In genomic region chr5:128099944-128100343, GRCh38 we compare ENCODE assay signal across 15 cellular contexts. TPM values are rescaled to one million over a fixed set of nuclear protein-coding genes. Genes with fewer than 3 reads are reported as not detected.
DNase-seq lines count a peak whose midpoint lies in the region; ATAC-seq, FAIRE-seq and TF ChIP-seq lines count a peak whose summit lies in the region.
"Had no signal": no experiment of that assay in that cellular context is flagged by ENCODE, and none has a peak within 500 bp of the region (broad histone marks: within the 10 kb centered on the region; RNA-seq: fewer than 3 reads in every experiment).

No MANE protein-coding gene starts in this region.

- H3K36me3 ChIP-seq in Karpas-422 (ENCODE audit: insufficient read depth, low read length), result peaks cover 91% of the 10 kb centered on the region

- H3K27ac ChIP-seq in Karpas-422 (ENCODE audit: low read length), result peak overlapping the region; percentile 3; the same call in 1 of the 2 replicates
- peak overlapping the region; percentile 11 for H3K27ac ChIP-seq in cingulate gyrus (ENCODE audit: low read depth, low read length)

- ATAC-seq in GM21576 (IDR thresholded peaks at IDR 0.05; ENCODE audit: unreplicated experiment), result no peak

- no peaks in the 10 kb centered on the region for H3K4me1 Mint-ChIP-seq in activated naive CD4-positive, alpha-beta T cell treated with anti-CD3 and anti-CD28 coated beads, Interleukin-2, amount 10 ng/mL, durations not matched to agents 7 days and 5 days

- no peak overlapping the region for H3K9ac ChIP-seq in Karpas-422 (ENCODE audit: low read length)

- peaks cover 98% of the 10 kb centered on the region for H3K79me2 ChIP-seq in Karpas-422 (ENCODE audit: low read length)

- no peaks in the 10 kb centered on the region for H3K27me3 Mint-ChIP-seq in activated naive CD4-positive, alpha-beta T cell treated with anti-CD3 and anti-CD28 coated beads, Interleukin-2, amount 10 ng/mL, durations not matched to agents 7 days and 5 days
- H3K27me3 Mint-ChIP-seq: B cell; CD4-positive, alpha-beta T cell had no signal

- H3K27ac Mint-ChIP-seq in activated naive CD4-positive, alpha-beta T cell treated with anti-CD3 and anti-CD28 coated beads, Interleukin-2, amount 10 ng/mL, durations not matched to agents 7 days and 5 days, result no peak overlapping the region
- H3K27ac Mint-ChIP-seq: B cell; CD4-positive, alpha-beta T cell; H9 had no signal

- no peak overlapping the region for H3K4me3 ChIP-seq in Karpas-422 (ENCODE audit: low read length)

- peaks cover 23% of the 10 kb centered on the region for H3K9me3 Mint-ChIP-seq in activated naive CD4-positive, alpha-beta T cell treated with anti-CD3 and anti-CD28 coated beads, Interleukin-2, amount 10 ng/mL, durations not matched to agents 7 days and 5 days

- no peak for TF ChIP-seq POLR2A in GM12892 (IDR thresholded peaks at IDR 0.05; ENCODE audit: low read depth, low read length)

- H3K9me2 ChIP-seq in Karpas-422 (replicated peaks; ENCODE audit: insufficient read depth, low read length), result no peaks in the 10 kb centered on the region

- H3K4me2 ChIP-seq in Karpas-422 (ENCODE audit: low read depth, low read length, poor library complexity, severe bottlenecking), result peak overlapping the region; percentile 16

- peaks cover 29% of the 10 kb centered on the region for H3K36me3 Mint-ChIP-seq in activated naive CD4-positive, alpha-beta T cell treated with anti-CD3 and anti-CD28 coated beads, Interleukin-2, amount 10 ng/mL, durations not matched to agents 7 days and 5 days

- FAIRE-seq in GM12892 (lab: Jason Lieb, UNC), result peak; percentile 5
- FAIRE-seq: GM18507 had no signal

- no peaks in the 10 kb centered on the region for H3K27me3 ChIP-seq in Karpas-422 (ENCODE audit: low read length)

- H3K4me3 Mint-ChIP-seq in activated naive CD4-positive, alpha-beta T cell treated with anti-CD3 and anti-CD28 coated beads, Interleukin-2, amount 10 ng/mL, durations not matched to agents 7 days and 5 days, result no peak overlapping the region
- H3K4me3 Mint-ChIP-seq: B cell; CD4-positive, alpha-beta T cell; H9 had no signal

- no peak for DNase-seq in GM12892 (ENCODE audit: insufficient read length)
- no peak for DNase-seq in Karpas-422
- DNase-seq in superior temporal gyrus (ENCODE audit: extremely low spot score), result peak; percentile 11
- DNase-seq in activated naive CD4-positive, alpha-beta T cell treated with anti-CD3 and anti-CD28 coated beads, Interleukin-2, amount 10 ng/mL, durations not matched to agents 7 days and 5 days, result no peak
- DNase-seq in stimulated activated CD4-positive, alpha-beta T cell treated with anti-CD3 and anti-CD28 coated beads, Interleukin-12 subunit alpha, Interleukin-12 subunit beta, amount 100 ng/mL, for 4 hours, result no peak
- DNase-seq: C1 segment of cervical spinal cord; Calu3; CD4-positive, alpha-beta T cell; DMS 273 treated with DMSO at 0.1 percent for 48 hours; GOT3; H9 had no signal

- H2AFZ ChIP-seq in Karpas-422 (ENCODE audit: low read length), result no peak overlapping the region

- CTCF ChIA-PET in activated naive CD4-positive, alpha-beta T cell treated with anti-CD3 and anti-CD28 coated beads, Interleukin-2, amount 10 ng/mL, durations not matched to agents 7 days and 5 days (lab: Charles Lee), result no interaction called here

- H3K4me1 ChIP-seq in Karpas-422 (ENCODE audit: low read length), result peaks cover 62% of the 10 kb centered on the region

- H4K20me1 ChIP-seq in Karpas-422 (ENCODE audit: insufficient read depth, low read depth, low read length), result peaks cover 77% of the 10 kb centered on the region

- H3K9me3 ChIP-seq in Karpas-422 (ENCODE audit: low read length), result peaks cover 5% of the 10 kb centered on the region

RNA-seq across cellular contexts. Expression of gene SLC12A2, which starts 16.4 kb away (rescaled TPM):
- 8.6 TPM for polyA plus RNA-seq in GM12892 (2012; ENCODE audit: missing spikeins)
- 235 and 297 TPM in 2 replicates for total RNA-seq in Karpas-422 (2014; rRNA removed; shearing (Covaris generic); ENCODE audit: low replicate concordance)
